In the genomic region with DNA sequence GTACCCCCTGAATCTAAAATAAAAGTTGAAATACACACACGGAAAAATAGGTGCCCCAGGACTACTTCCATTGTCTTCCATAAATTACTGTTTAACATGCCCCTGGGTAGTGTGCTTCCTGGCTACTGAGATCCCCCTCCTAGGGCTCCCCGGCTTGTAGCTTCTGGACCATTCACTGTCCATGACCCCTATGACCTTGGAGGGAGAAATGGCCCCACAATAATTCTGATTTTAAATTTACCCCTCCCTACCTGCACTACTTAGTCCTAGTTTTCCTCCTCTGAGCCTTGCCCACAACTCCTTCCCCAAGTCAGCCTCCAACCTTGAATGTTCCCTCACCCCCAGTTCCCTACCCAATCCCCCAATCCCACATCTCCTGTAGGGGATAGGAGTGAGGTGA, we compare ENCODE assay signal across 8 cellular contexts. TPM values are rescaled to one million over a fixed set of nuclear protein-coding genes. Genes with fewer than 3 reads are reported as not detected.
A peak's percentile ranks its signal among the peaks of the same experiment; 100 is the strongest.
DNase-seq lines count a peak whose midpoint lies in the region; ATAC-seq and TF ChIP-seq lines count a peak whose summit lies in the region.

No MANE protein-coding gene starts in this region.

- in situ Hi-C loops in IMR-90 (cut with MboI; ENCODE audit: low sequenced_read_pairs): no loop called here

- H3K27ac ChIP-seq in IMR-90 (ENCODE audit: insufficient read depth, low read length): peak overlapping the region; percentile 65; the same call in 1 of the 2 replicates
- peak overlapping the region; percentile 86 for H3K27ac ChIP-seq in layer of hippocampus (ENCODE audit: low read depth, low read length)

- H3K36me3 ChIP-seq in IMR-90 (ENCODE audit: control insufficient read depth, insufficient read depth, low read length): no peaks in the 10 kb centered on the region

- 0% methylated on average over 1 of the region's 2 CpGs; no CpG with 5 or more reads in 1 of the 2 experiments for WGBS in IMR-90 (ENCODE audit: extremely low coverage in 2 of 2, insufficient read length in 1 of 2), 2 experiments

- no peak for TF ChIP-seq POLR2A in IMR-90 (IDR thresholded peaks at IDR 0.05; ENCODE audit: low read depth, low read length)

- peaks cover 20% of the 10 kb centered on the region for H3K9me1 ChIP-seq in IMR-90 (ENCODE audit: insufficient read depth, low read length)

- no peaks in the 10 kb centered on the region for H3K9me3 Mint-ChIP-seq in activated T-helper 17 cell treated with anti-CD3 and anti-CD28 coated beads, Interleukin-2, amount 50 U/mL, for 72 hours
- no peaks in the 10 kb centered on the region for H3K9me3 Mint-ChIP-seq in stimulated activated effector memory CD8-positive, alpha-beta T cell treated with anti-CD3 and anti-CD28 coated beads, Interleukin-12 subunit alpha, Interleukin-12 subunit beta, amount 100 ng/mL, for 72 hours

- no peak overlapping the region for H3K56ac ChIP-seq in IMR-90 (ENCODE audit: extremely low read depth, insufficient read depth, low read length)

- DNase-seq in IMR-90 (no peak), CD1c-positive myeloid dendritic cell (ENCODE audit: extremely low spot score) (no peak), globus pallidus (ENCODE audit: low spot score) (no peak)
- no peak for DNase-seq in stimulated activated effector memory CD8-positive, alpha-beta T cell treated with anti-CD3 and anti-CD28 coated beads, Interleukin-12 subunit alpha, Interleukin-12 subunit beta, amount 100 ng/mL, for 72 hours (ENCODE audit: low spot score in 2 of 2)

- peaks cover 5% of the 10 kb centered on the region; the same call in 1 of the 2 replicates for H4K20me1 ChIP-seq in IMR-90 (ENCODE audit: insufficient read depth, low read length)

- peak overlapping the region; percentile 71; the same call in 1 of the 2 replicates for H4K91ac ChIP-seq in IMR-90 (ENCODE audit: insufficient read depth, low read depth, low read length)

- H3K27me3 ChIP-seq in IMR-90 (ENCODE audit: control insufficient read depth, insufficient read depth, low read length) (no peaks in the 10 kb centered on the region), layer of hippocampus (ENCODE audit: control insufficient read depth, insufficient read depth, low read length) (no peaks in the 10 kb centered on the region)

- TF ChIP-seq CTCF in IMR-90 (conservative IDR thresholded peaks at IDR 0.05; ENCODE audit: low read depth, low read length): no peak

- peak overlapping the region; percentile 43 for H2AK9ac ChIP-seq in IMR-90 (replicated peaks; ENCODE audit: low read depth, low read length, poor library complexity)

- H2AK5ac ChIP-seq in IMR-90 (ENCODE audit: low read depth, low read length): 0 out of 2 replicates have a peak overlapping the region, but pooled peaks have one; percentile 50

- no peak overlapping the region for H2AFZ ChIP-seq in IMR-90 (replicated peaks; ENCODE audit: low read length, poor library complexity)

- peak overlapping the region; percentile 10 to 80; a peak in 3 of 4 replicates for H4K8ac ChIP-seq in IMR-90 (ENCODE audit: low read depth in 2 of 2, low read length in 2 of 2)

- peaks cover 0 to 47% of the 10 kb centered on the region in 2 experiments; a peak in 2 of 4 replicates for H3K79me1 ChIP-seq in IMR-90 (ENCODE audit: low read depth in 1 of 2, low read length in 2 of 2)

- no peak overlapping the region for H3K18ac ChIP-seq in IMR-90 (ENCODE audit: low read depth, low read length)

- intact Hi-C loops in IMR-90 (cut with micrococcal nuclease): loop anchor here (2.0 kb wide), 1 partner anchor 179 kb away; no protein-coding TSS in a partner anchor

- peak overlapping the region; percentile 57; the same call in 1 of the 2 replicates for H3K23ac ChIP-seq in IMR-90 (ENCODE audit: low read depth, low read length)

- peak overlapping the region; percentile 69 for H2BK20ac ChIP-seq in IMR-90 (ENCODE audit: low read depth, low read length)

- no peak overlapping the region; the same call in 1 of the 2 replicates for H4K5ac ChIP-seq in IMR-90 (ENCODE audit: low read depth, low read length)

- H3K4me1 Mint-ChIP-seq in activated T-helper 17 cell treated with anti-CD3 and anti-CD28 coated beads, Interleukin-2, amount 50 U/mL, for 72 hours: peaks cover 50% of the 10 kb centered on the region
- peaks cover 63% of the 10 kb centered on the region for H3K4me1 Mint-ChIP-seq in stimulated activated effector memory CD8-positive, alpha-beta T cell treated with anti-CD3 and anti-CD28 coated beads, Interleukin-12 subunit alpha, Interleukin-12 subunit beta, amount 100 ng/mL, for 72 hours

- H3K4me1 ChIP-seq in IMR-90 (ENCODE audit: control insufficient read depth, insufficient read depth, low read length): peaks cover 46% of the 10 kb centered on the region

- H3K14ac ChIP-seq in IMR-90 (replicated peaks; ENCODE audit: low read depth, low read length): no peak overlapping the region

- H3K4ac ChIP-seq in IMR-90 (ENCODE audit: low read depth, low read length): peak overlapping the region; percentile 90

- H2BK15ac ChIP-seq in IMR-90 (ENCODE audit: low read depth, low read length): peak overlapping the region; percentile 58; the same call in 1 of the 3 replicates

- H3K9ac ChIP-seq in IMR-90 (ENCODE audit: low read depth, low read length): 0 out of 2 replicates have a peak overlapping the region, but pooled peaks have one; percentile 9

- no peak for ATAC-seq in IMR-90 (ENCODE audit: low read depth)
- ATAC-seq in activated T-helper 17 cell treated with anti-CD3 and anti-CD28 coated beads, Interleukin-2, amount 50 U/mL, for 72 hours (replicated peaks): no peak
- no peak for ATAC-seq in stimulated activated effector memory CD8-positive, alpha-beta T cell treated with anti-CD3 and anti-CD28 coated beads, Interleukin-12 subunit alpha, Interleukin-12 subunit beta, amount 100 ng/mL, for 72 hours
- ATAC-seq in HG03432 (IDR thresholded peaks at IDR 0.05; ENCODE audit: unreplicated experiment): no peak
- no peak for ATAC-seq in GM21515 (IDR thresholded peaks at IDR 0.05; ENCODE audit: unreplicated experiment)

- no peaks in the 10 kb centered on the region for H3K27me3 Mint-ChIP-seq in activated T-helper 17 cell treated with anti-CD3 and anti-CD28 coated beads, Interleukin-2, amount 50 U/mL, for 72 hours

- CTCF ChIA-PET in IMR-90 (lab: Yijun Ruan, JAX): interaction anchor here (0.6 to 2.5 kb wide), 16 partner anchors 9 to 100 kb away, joined by 3 to 12 read pairs (median 5); a partner anchor contains a TSS

- POLR2A ChIA-PET in IMR-90 (lab: Charles Lee; ENCODE audit: unreplicated experiment): interaction anchor here (0.5 kb wide), 1 partner anchor 14 kb away, joined by 3 read pairs; no protein-coding TSS in a partner anchor

- H2BK5ac ChIP-seq in IMR-90 (ENCODE audit: low read depth, low read length, poor library complexity, severe bottlenecking): no peak overlapping the region

- dilution Hi-C loops in IMR-90 (cut with HindIII; ENCODE audit: low sequenced_read_pairs, unreplicated experiment): no loop called here

- H2BK120ac ChIP-seq in IMR-90 (ENCODE audit: low read depth, low read length): peak overlapping the region; percentile 93

- no peak overlapping the region for H3K4me3 ChIP-seq in IMR-90 (ENCODE audit: insufficient read depth, low read depth, low read length)

- no peaks in the 10 kb centered on the region for H3K36me3 Mint-ChIP-seq in activated T-helper 17 cell treated with anti-CD3 and anti-CD28 coated beads, Interleukin-2, amount 50 U/mL, for 72 hours (ENCODE audit: low read depth)
- peaks cover 13% of the 10 kb centered on the region for H3K36me3 Mint-ChIP-seq in stimulated activated effector memory CD8-positive, alpha-beta T cell treated with anti-CD3 and anti-CD28 coated beads, Interleukin-12 subunit alpha, Interleukin-12 subunit beta, amount 100 ng/mL, for 72 hours

- TF ChIP-seq RAD21 in IMR-90 (IDR thresholded peaks at IDR 0.05; ENCODE audit: low read length): no peak

- no peak overlapping the region for H3K4me2 ChIP-seq in IMR-90 (ENCODE audit: low read depth, low read length)

- H3K27ac Mint-ChIP-seq in activated T-helper 17 cell treated with anti-CD3 and anti-CD28 coated beads, Interleukin-2, amount 50 U/mL, for 72 hours: peak overlapping the region; percentile 80
- peak overlapping the region; percentile 79 for H3K27ac Mint-ChIP-seq in stimulated activated effector memory CD8-positive, alpha-beta T cell treated with anti-CD3 and anti-CD28 coated beads, Interleukin-12 subunit alpha, Interleukin-12 subunit beta, amount 100 ng/mL, for 72 hours

- peak overlapping the region; percentile 77 for H3K4me3 Mint-ChIP-seq in activated T-helper 17 cell treated with anti-CD3 and anti-CD28 coated beads, Interleukin-2, amount 50 U/mL, for 72 hours
- peak overlapping the region; percentile 70 for H3K4me3 Mint-ChIP-seq in stimulated activated effector memory CD8-positive, alpha-beta T cell treated with anti-CD3 and anti-CD28 coated beads, Interleukin-12 subunit alpha, Interleukin-12 subunit beta, amount 100 ng/mL, for 72 hours

- no peaks in the 10 kb centered on the region for H3K9me3 ChIP-seq in IMR-90 (ENCODE audit: control insufficient read depth, insufficient read depth, low read length)

- BruUV-seq in IMR-90 (replicated peaks; lab: Mats Ljungman, UMichigan): no TSS peak

RNA-seq across cellular contexts. Expression of a gene that starts 9.6 kb away (rescaled TPM):
- total RNA-seq in IMR-90 (2012; rRNA removed): 28.3 and 29.7 TPM in 2 replicates
- 38.4 and 48.4 TPM in 2 replicates for polyA plus RNA-seq in IMR-90 (2012; rRNA removed)
- polyA plus RNA-seq in IMR-90 (2012; cell fraction: cytosol; rRNA removed): 12.2 and 14.7 TPM in 2 replicates
- 45.5 and 129 TPM in 2 replicates for polyA plus RNA-seq in IMR-90 (2012; cell fraction: nucleus; rRNA removed; ENCODE audit: low replicate concordance)
- total RNA-seq in activated T-helper 17 cell treated with anti-CD3 and anti-CD28 coated beads, Interleukin-2, amount 50 U/mL, for 72 hours: 100 to 1,000 TPM in 1 of 2 donors, 10 to 100 TPM in 1; 80.5 to 114 TPM

RNA-seq across cellular contexts. Expression of a gene that starts 11.8 kb away (rescaled TPM):
- total RNA-seq in IMR-90 (2012; rRNA removed): 0.28 and 0.36 TPM in 2 replicates
- 4.4 and 7.2 TPM in 2 replicates for polyA plus RNA-seq in IMR-90 (2012; rRNA removed)
- 4.1 and 8.6 TPM in 2 replicates for polyA plus RNA-seq in IMR-90 (2012; cell fraction: cytosol; rRNA removed)
- 11.1 and 25.2 TPM in 2 replicates for polyA plus RNA-seq in IMR-90 (2012; cell fraction: nucleus; rRNA removed; ENCODE audit: low replicate concordance)
- 10 to 100 TPM; 12.2 to 21.8 TPM for total RNA-seq in activated T-helper 17 cell treated with anti-CD3 and anti-CD28 coated beads, Interleukin-2, amount 50 U/mL, for 72 hours

RNA-seq across cellular contexts. Expression of a gene that starts 28.1 kb away (rescaled TPM):
- 24.4 and 25.1 TPM in 2 replicates for total RNA-seq in IMR-90 (2012; rRNA removed)
- 36.2 and 38.9 TPM in 2 replicates for polyA plus RNA-seq in IMR-90 (2012; rRNA removed)
- 15.9 and 19.2 TPM in 2 replicates for polyA plus RNA-seq in IMR-90 (2012; cell fraction: cytosol; rRNA removed)
- 83.7 and 153 TPM in 2 replicates for polyA plus RNA-seq in IMR-90 (2012; cell fraction: nucleus; rRNA removed; ENCODE audit: low replicate concordance)
- total RNA-seq in activated T-helper 17 cell treated with anti-CD3 and anti-CD28 coated beads, Interleukin-2, amount 50 U/mL, for 72 hours: 100 to 1,000 TPM; 110 to 244 TPM

RNA-seq across cellular contexts. Expression of a gene that starts 49.4 kb away (rescaled TPM):
- 20.8 and 22.0 TPM in 2 replicates for total RNA-seq in IMR-90 (2012; rRNA removed)
- 21.9 and 23.4 TPM in 2 replicates for polyA plus RNA-seq in IMR-90 (2012; rRNA removed)
- polyA plus RNA-seq in IMR-90 (2012; cell fraction: cytosol; rRNA removed): 22.4 and 25.8 TPM in 2 replicates
- polyA plus RNA-seq in IMR-90 (2012; cell fraction: nucleus; rRNA removed; ENCODE audit: low replicate concordance): 17.8 and 22.5 TPM in 2 replicates
- 10 to 100 TPM; 10.3 to 14.4 TPM for total RNA-seq in activated T-helper 17 cell treated with anti-CD3 and anti-CD28 coated beads, Interleukin-2, amount 50 U/mL, for 72 hours

RNA-seq across cellular contexts. Expression of a gene that starts 58.0 kb away (rescaled TPM):
- 18.6 and 25.8 TPM in 2 replicates for total RNA-seq in IMR-90 (2012; rRNA removed)
- 73.6 and 79.0 TPM in 2 replicates for polyA plus RNA-seq in IMR-90 (2012; rRNA removed)
- 29.9 and 49.0 TPM in 2 replicates for polyA plus RNA-seq in IMR-90 (2012; cell fraction: cytosol; rRNA removed)
- 167 and 365 TPM in 2 replicates for polyA plus RNA-seq in IMR-90 (2012; cell fraction: nucleus; rRNA removed; ENCODE audit: low replicate concordance)
- 100 to 1,000 TPM in 1 of 2 donors, 10 to 100 TPM in 1; 83.5 to 140 TPM for total RNA-seq in activated T-helper 17 cell treated with anti-CD3 and anti-CD28 coated beads, Interleukin-2, amount 50 U/mL, for 72 hours
